In the genomic region with DNA sequence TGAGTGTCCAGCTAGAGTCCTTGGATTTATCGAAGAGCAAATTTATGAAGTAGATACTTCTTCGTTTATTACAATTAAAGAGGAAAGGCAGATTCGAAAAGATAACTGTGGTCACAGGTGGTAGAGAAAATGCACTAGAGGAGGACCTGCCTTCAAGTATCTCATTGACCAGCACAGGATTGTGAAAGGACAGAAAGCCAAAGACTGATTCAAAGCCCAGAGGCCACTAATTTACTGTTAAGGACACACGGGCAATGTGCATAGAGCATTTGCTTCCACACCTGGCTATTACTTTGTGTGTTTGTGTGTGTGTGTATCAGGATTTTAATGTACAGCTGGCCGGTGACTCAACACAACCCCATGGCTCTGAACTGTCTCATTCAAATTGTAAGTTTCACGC, we compare ENCODE assay signal across 15 cellular contexts. TPM values are rescaled to one million over a fixed set of nuclear protein-coding genes. Genes with fewer than 3 reads are reported as not detected.
A peak's percentile ranks its signal among the peaks of the same experiment; 100 is the strongest.
DNase-seq lines count a peak whose midpoint lies in the region; ATAC-seq, FAIRE-seq and TF ChIP-seq lines count a peak whose summit lies in the region.
"Had no signal": no experiment of that assay in that cellular context is flagged by ENCODE, and none has a peak within 500 bp of the region (broad histone marks: within the 10 kb centered on the region; RNA-seq: fewer than 3 reads in every experiment).

No MANE protein-coding gene starts in this region.

- DNase-seq in GM12865 (ENCODE audit: low read depth) (peak; percentile 15), GM12892 (ENCODE audit: insufficient read length) (no peak), NCI-H69 (lab: John Stamatoyannopoulos, UW) (peak; percentile 72), GM12878 (ENCODE audit: low read depth, low spot score) (no peak)
- DNase-seq in activated T-helper 2 cell treated with anti-CD3 and anti-CD28 coated beads, Interferon-gamma antibody, Interleukin-2, Interleukin-4, amounts not matched to agents 10 μg/mL and 5 μg/mL and 100 μg/mL, durations not matched to agents 14 hours and 24 hours and 36 hours (ENCODE audit: low spot score) = no peak
- DNase-seq in activated CD4-positive, alpha-beta T cell treated with anti-CD3 and anti-CD28 coated beads for 4 hours = no peak
- DNase-seq: C1 segment of cervical spinal cord; Calu3; CD4-positive, alpha-beta T cell; DMS 273 treated with DMSO at 0.1 percent for 48 hours had no signal

- H3K36me3 ChIP-seq in GM12878 (ENCODE audit: control insufficient read depth in 2 of 2, insufficient read depth in 2 of 2, low read length in 1 of 2) = no peaks in the 10 kb centered on the region
- H3K36me3 ChIP-seq: HAP-1 had no signal

- in situ Hi-C loops in GM12878 (cut with MboI) = no loop called here

- no peak for TF ChIP-seq POLR2A in GM12892 (IDR thresholded peaks at IDR 0.05; ENCODE audit: low read depth, low read length)
- TF ChIP-seq POLR2A in GM12878 (IDR thresholded peaks at IDR 0.05; ENCODE audit: low read depth, low read length) = no peak

- ATAC-seq in GM12878 (peak; percentile 10; the same call in 2 of the 3 replicates), GM18517 (IDR thresholded peaks at IDR 0.05; ENCODE audit: unreplicated experiment) (no peak)

- BruUV-seq in GM12878 (replicated peaks; lab: Mats Ljungman, UMichigan) = TSS peak; percentile 57

- no peak overlapping the region for H3K9ac ChIP-seq in GM12878 (ENCODE audit: control insufficient read depth, insufficient read depth, low read length)

- TF ChIP-seq EP300 in GM12878 (IDR thresholded peaks at IDR 0.05; ENCODE audit: borderline replicate concordance in 1 of 2, control insufficient read depth in 1 of 2, low read depth in 2 of 2, low read length in 2 of 2) = no peak

- SMC1A ChIA-PET in GM12878 (lab: Charles Lee; ENCODE audit: uncharacterized antibody, unreplicated experiment) = interaction anchor here (1.2 to 6.3 kb wide), 14 partner anchors 10 to 81 kb away, joined by 3 to 73 read pairs (median 6); partner anchors contain the start of gene GLDC

- 72% methylated on average over 6 of the region's 6 CpGs for WGBS in GM12878 (ENCODE audit: insufficient coverage, insufficient replicate concordance, low lambda C conversion rate, missing lambda C conversion rate)

- peaks cover 18% of the 10 kb centered on the region for H3K27me3 Mint-ChIP-seq in activated T-helper 2 cell treated with anti-CD3 and anti-CD28 coated beads, Interferon-gamma antibody, Interleukin-2, Interleukin-4, amounts not matched to agents 10 μg/mL and 5 μg/mL and 100 μg/mL, durations not matched to agents 14 hours and 24 hours and 36 hours (ENCODE audit: low read depth)

- H4K20me1 ChIP-seq in GM12878 (ENCODE audit: control insufficient read depth, insufficient read depth) = no peaks in the 10 kb centered on the region

- TF ChIP-seq CTCF in GM12865 (IDR thresholded peaks at IDR 0.05; ENCODE audit: insufficient read depth, low read depth, low read length, missing control alignments) (no peak), GM12878 (IDR thresholded peaks at IDR 0.05 in 2 of 3, conservative IDR thresholded peaks at IDR 0.05 in 1 of 3; ENCODE audit: control insufficient read depth in 2 of 3, extremely low read depth in 1 of 3, insufficient read depth in 1 of 3, low read depth in 3 of 3, low read length in 3 of 3) (no peak)

- H3K79me2 ChIP-seq in GM12878 (ENCODE audit: control insufficient read depth, insufficient read depth, low read length) = no peaks in the 10 kb centered on the region

- H2AFZ ChIP-seq in GM12878 (ENCODE audit: control insufficient read depth, low read depth, low read length) = no peak overlapping the region

- no peaks in the 10 kb centered on the region for H3K27me3 ChIP-seq in GM12878 (replicated peaks in 1 of 2; ENCODE audit: control insufficient read depth in 2 of 2, insufficient read depth in 2 of 2, low read length in 1 of 2)

- H3K9me3 ChIP-seq in GM12878 (replicated peaks; ENCODE audit: control insufficient read depth, insufficient read depth, low read length) = no peaks in the 10 kb centered on the region; the same call in 2 of the 3 replicates
- H3K9me3 ChIP-seq: HAP-1 had no signal

- no peak overlapping the region for H3K4me3 Mint-ChIP-seq in activated T-helper 2 cell treated with anti-CD3 and anti-CD28 coated beads, Interferon-gamma antibody, Interleukin-2, Interleukin-4, amounts not matched to agents 10 μg/mL and 5 μg/mL and 100 μg/mL, durations not matched to agents 14 hours and 24 hours and 36 hours (ENCODE audit: low read depth)
- H3K4me3 Mint-ChIP-seq: B cell; CD4-positive, alpha-beta T cell had no signal

- no peak for TF ChIP-seq RAD21 in GM12878 (IDR thresholded peaks at IDR 0.05; ENCODE audit: insufficient read depth, low read depth, low read length)

- peaks cover 29% of the 10 kb centered on the region for H3K4me1 ChIP-seq in GM12878 (ENCODE audit: control insufficient read depth, insufficient read depth, low read length)
- H3K4me1 ChIP-seq: HAP-1 had no signal

- POLR2A ChIA-PET in GM12878 (lab: Charles Lee) = interaction anchor here (0.6 to 1.8 kb wide), 7 partner anchors 11 to 54 kb away, joined by 3 to 8 read pairs (median 4); partner anchors contain the start of gene GLDC

- peak overlapping the region; percentile 62 for H3K4me2 ChIP-seq in GM12878 (ENCODE audit: control insufficient read depth, insufficient read depth)

- intact Hi-C loops in GM12878 (cut with micrococcal nuclease; ENCODE audit: unreplicated experiment) = no loop called here
- intact Hi-C loops in activated T-helper 2 cell treated with anti-CD3 and anti-CD28 coated beads, Interferon-gamma antibody, Interleukin-2, Interleukin-4, amounts not matched to agents 10 μg/mL and 5 μg/mL and 100 μg/mL, durations not matched to agents 14 hours and 24 hours and 36 hours (cut with micrococcal nuclease) = no loop called here

- FAIRE-seq in GM12892 (lab: Jason Lieb, UNC) (peak; percentile 76), GM12878 (lab: Jason Lieb, UNC) (no peak)
- FAIRE-seq: A204.1, H1 had no signal

- H3K36me3 Mint-ChIP-seq in activated T-helper 2 cell treated with anti-CD3 and anti-CD28 coated beads, Interferon-gamma antibody, Interleukin-2, Interleukin-4, amounts not matched to agents 10 μg/mL and 5 μg/mL and 100 μg/mL, durations not matched to agents 14 hours and 24 hours and 36 hours (ENCODE audit: low read depth) = no peaks in the 10 kb centered on the region

- H3K4me1 Mint-ChIP-seq in activated T-helper 2 cell treated with anti-CD3 and anti-CD28 coated beads, Interferon-gamma antibody, Interleukin-2, Interleukin-4, amounts not matched to agents 10 μg/mL and 5 μg/mL and 100 μg/mL, durations not matched to agents 14 hours and 24 hours and 36 hours (ENCODE audit: low read depth) = peaks cover 5% of the 10 kb centered on the region

- CTCF ChIA-PET in GM12878 (lab: Yijun Ruan, JAX) = interaction anchor here (0.6 to 3.6 kb wide), 13 partner anchors 8 to 368 kb away, joined by 3 to 22 read pairs (median 3); no protein-coding TSS in a partner anchor

- no peaks in the 10 kb centered on the region for H3K9me3 Mint-ChIP-seq in activated T-helper 2 cell treated with anti-CD3 and anti-CD28 coated beads, Interferon-gamma antibody, Interleukin-2, Interleukin-4, amounts not matched to agents 10 μg/mL and 5 μg/mL and 100 μg/mL, durations not matched to agents 14 hours and 24 hours and 36 hours
- H3K9me3 Mint-ChIP-seq: CD4-positive, alpha-beta T cell had no signal

- RAD21 ChIA-PET in GM12878 (lab: Charles Lee; ENCODE audit: unreplicated experiment) = interaction anchor here (0.6 to 2.2 kb wide), 13 partner anchors 11 to 588 kb away, joined by 3 to 11 read pairs (median 5); partner anchors contain the start of gene GLDC

- no peak overlapping the region for H3K27ac Mint-ChIP-seq in activated T-helper 2 cell treated with anti-CD3 and anti-CD28 coated beads, Interferon-gamma antibody, Interleukin-2, Interleukin-4, amounts not matched to agents 10 μg/mL and 5 μg/mL and 100 μg/mL, durations not matched to agents 14 hours and 24 hours and 36 hours
- H3K27ac Mint-ChIP-seq: B cell; CD4-positive, alpha-beta T cell had no signal

- H3K4me3 ChIP-seq in GM12865 (ENCODE audit: low read depth, low read length) (no peak overlapping the region), GM12878 (no peak overlapping the region)
- H3K4me3 ChIP-seq: HAP-1 had no signal

- H3K27ac ChIP-seq in GM12878 (ENCODE audit: control insufficient read depth, insufficient read depth) = no peak overlapping the region

RNA-seq across cellular contexts. Expression of gene GLDC, which starts 11.4 kb away (rescaled TPM):
- polyA plus RNA-seq in GM12892 (2012; ENCODE audit: missing spikeins) = 69.5 TPM
- total RNA-seq in GM12878 (2013; cell fraction: nucleolus; rRNA removed) = 105 and 125 TPM in 2 replicates
- total RNA-seq in GM12878 (2014; rRNA removed) (124 and 125 TPM in 2 replicates), GM12878 (2014; rRNA removed; fragmentation: Illumina TruSeq; extraction: Trizol) (97.0 and 101 TPM in 2 replicates), GM12878 (2021) (117 and 119 TPM in 2 replicates)
- 49.3 TPM for polyA plus RNA-seq in GM12878 (2011; ENCODE audit: low read depth)
- polyA plus RNA-seq in GM12878 (2011; rRNA removed) (165 and 166 TPM in 2 replicates), GM12878 (2014; fragmentation: Illumina TruSeq; extraction: Trizol) (150 and 156 TPM in 2 replicates), GM12878 (2014; fragmentation: Nextera tagmentation; extraction: Ambion mirVana) (100 to 1,000 TPM in 1 of 2 experiments, 10 to 100 TPM in 1; 88.2 to 112 TPM), GM12878 (2014; rRNA removed) (128 and 129 TPM in 2 replicates), GM12878 (2016; fragmentation: Nextera tagmentation; extraction: Ambion mirVana) (100 to 1,000 TPM in 1 of 2 experiments, 10 to 100 TPM in 1; 33.1 to 101 TPM)
- polyA plus RNA-seq in GM12878 (2011; cell fraction: cytosol; rRNA removed) = 96.2 and 109 TPM in 2 replicates
- 487 and 685 TPM in 2 replicates for polyA plus RNA-seq in GM12878 (2011; cell fraction: nucleus; rRNA removed)
- 38.4 and 38.7 TPM in 2 replicates for polyA plus RNA-seq in GM12878 (2012)
- 232 and 238 TPM in 2 replicates for polyA minus RNA-seq in GM12878 (2011; rRNA and poly(A)+ RNA removed)
- 48.2 and 51.0 TPM in 2 replicates for polyA minus RNA-seq in GM12878 (2011; cell fraction: cytosol; rRNA and poly(A)+ RNA removed)
- polyA minus RNA-seq in GM12878 (2011; cell fraction: nucleus; rRNA and poly(A)+ RNA removed) = 170 and 175 TPM in 2 replicates
- 1.0 and 1.4 TPM in 2 replicates for total RNA-seq in activated T-helper 2 cell treated with anti-CD3 and anti-CD28 coated beads, Interferon-gamma antibody, Interleukin-2, Interleukin-4, amounts not matched to agents 10 μg/mL and 5 μg/mL and 100 μg/mL, durations not matched to agents 14 hours and 24 hours and 36 hours
- total RNA-seq: CD4-positive, alpha-beta T cell had no signal

Comparison
In these comparisons a context has a peak if more than half of its experiments do, and no peak if none do; other contexts are left out.
1. DNase-seq: peak in GM12865 (single experiment) and NCI-H69 (single experiment); none in GM12892 (single experiment), GM12878 (single experiment), activated T-helper 2 cell treated with anti-CD3 and anti-CD28 coated beads, Interferon-gamma antibody, Interleukin-2, Interleukin-4, amounts not matched to agents 10 μg/mL and 5 μg/mL and 100 μg/mL, durations not matched to agents 14 hours and 24 hours and 36 hours (single experiment) and activated CD4-positive, alpha-beta T cell treated with anti-CD3 and anti-CD28 coated beads for 4 hours (0 of 2).
2. RNA of gene GLDC, which starts 11.4 kb away (total RNA-seq): 97.0 to 125 TPM in GM12878; 1.0 to 1.4 TPM in activated T-helper 2 cell treated with anti-CD3 and anti-CD28 coated beads, Interferon-gamma antibody, Interleukin-2, Interleukin-4, amounts not matched to agents 10 μg/mL and 5 μg/mL and 100 μg/mL, durations not matched to agents 14 hours and 24 hours and 36 hours; every median in the first group is over 10 times any median in the second.